1 cellular context compared by ENCODE assay signal in genomic region chr3:63874769-63875168, GRCh38.
TF ChIP-seq lines count a peak whose summit lies in the region.

No MANE protein-coding gene starts in this region.

TF ChIP-seq in GM23338, 12 proteins besides CTCF, POLR2A, EP300 and RAD21:
- no peak for TF ChIP-seq REST (IDR thresholded peaks at IDR 0.05; ENCODE audit: unreplicated experiment)
- TF ChIP-seq EZH2phosphoT487 (IDR thresholded peaks at IDR 0.05; ENCODE audit: unreplicated experiment), result no peak
- TF ChIP-seq ZNF331 (CRISPR knock-in tag; IDR thresholded peaks at IDR 0.05; ENCODE audit: low read depth), result no peak
- no peak for TF ChIP-seq NANOG (IDR thresholded peaks at IDR 0.05; ENCODE audit: borderline replicate concordance)
- TF ChIP-seq ETS1 (IDR thresholded peaks at IDR 0.05), result no peak
- no peak for TF ChIP-seq POLR2AphosphoS5 (IDR thresholded peaks at IDR 0.05; ENCODE audit: low read depth)
- no peak for TF ChIP-seq JUNB (IDR thresholded peaks at IDR 0.05; ENCODE audit: unreplicated experiment)
- TF ChIP-seq CREB1 (CRISPR knock-in tag; IDR thresholded peaks at IDR 0.05; ENCODE audit: low read depth), result no peak
- TF ChIP-seq ZNF462 (CRISPR knock-in tag; IDR thresholded peaks at IDR 0.05), result no peak
- TF ChIP-seq EZH2 (IDR thresholded peaks at IDR 0.05; ENCODE audit: low read depth, unreplicated experiment), result no peak
- TF ChIP-seq ZNF114 (CRISPR knock-in tag; IDR thresholded peaks at IDR 0.05), result no peak
- no peak for TF ChIP-seq STAT1 (IDR thresholded peaks at IDR 0.05; ENCODE audit: unreplicated experiment)
TF ChIP-seq in GM23338: peak in this region for 0.
